21 cellular contexts compared by ENCODE assay signal in the genomic region with DNA sequence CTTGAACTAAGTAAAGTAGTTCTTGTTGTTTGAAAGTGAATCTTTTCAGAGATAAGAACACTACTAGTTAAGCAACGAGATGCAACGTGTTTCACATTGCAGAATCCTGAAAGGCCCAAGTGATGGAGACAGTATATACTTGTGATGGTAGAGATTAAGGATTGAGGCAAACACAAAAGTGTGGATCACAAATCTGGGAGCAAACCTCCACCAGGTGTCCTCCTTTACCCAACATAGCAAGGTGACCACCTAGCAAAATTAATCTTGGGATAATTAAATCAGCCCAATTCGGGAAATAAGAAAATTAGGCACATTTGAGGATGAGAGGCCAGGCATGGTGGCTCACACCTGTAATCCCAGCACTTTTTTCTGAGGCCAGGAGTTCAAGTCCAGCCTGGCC.
DNase-seq lines count a peak whose midpoint lies in the region; FAIRE-seq and TF ChIP-seq lines count a peak whose summit lies in the region.
"Had no signal": no experiment of that assay in that cellular context is flagged by ENCODE, and none has a peak within 500 bp of the region (broad histone marks: within the 10 kb centered on the region; RNA-seq: fewer than 3 reads in every experiment).

No MANE protein-coding gene starts in this region.

- FAIRE-seq in RCC 7860 (lab: Jason Lieb, UNC) (no peak), GM19239 (lab: Jason Lieb, UNC) (no peak)
- FAIRE-seq: GM12892, K562, small intestine had no signal

- no peak overlapping the region for H3K27ac ChIP-seq in caudate nucleus (ENCODE audit: low read depth, low read length)
- H3K27ac ChIP-seq: ascending aorta had no signal

- H3K4me3 ChIP-seq in epithelial cell of proximal tubule (ENCODE audit: low read depth, low read length), result no peak overlapping the region
- H3K4me3 ChIP-seq: ascending aorta, K562 had no signal

- DNase-seq in AG09319 (ENCODE audit: extremely low read depth, low read depth) (no peak), D341Med (ENCODE audit: low spot score) (peak; percentile 20), NCI-H69 (lab: John Stamatoyannopoulos, UW) (peak; percentile 34), epithelial cell of proximal tubule (ENCODE audit: low read depth) (no peak), RCC 7860 (ENCODE audit: low spot score) (no peak), GM19239 (ENCODE audit: insufficient read length, low spot score) (no peak), T-helper 9 cell (no peak), caudate nucleus (lab: John Stamatoyannopoulos, UW) (no peak)
- DNase-seq: activated CD4-positive, alpha-beta T cell treated with anti-CD3 and anti-CD28 coated beads for 48 hours; activated CD8-positive, alpha-beta memory T cell treated with anti-CD3 and anti-CD28 coated beads, Interleukin-2, amount 50 U/mL, for 48 hours; activated naive CD4-positive, alpha-beta T cell; CD4-positive, CD25-positive, alpha-beta regulatory T cell; hippocampal formation; left colon; NCI-H1694 treated with DMSO at 0.1 percent for 48 hours; small intestine; T1000; trophoblast cell had no signal

- TF ChIP-seq CTCF in AG09319 (IDR thresholded peaks at IDR 0.05; ENCODE audit: low read depth, low read length) (0 out of 2 replicates have a peak, but pooled peaks have one; percentile 0), epithelial cell of proximal tubule (conservative IDR thresholded peaks at IDR 0.05; ENCODE audit: low read depth, low read length) (peak; percentile 42)

Comparison
In these comparisons a context has a peak if more than half of its experiments do, and no peak if none do; other contexts are left out.
1. DNase-seq: peak in D341Med (single experiment) and NCI-H69 (single experiment); none in AG09319 (single experiment), epithelial cell of proximal tubule (single experiment), RCC 7860 (single experiment), GM19239 (single experiment), T-helper 9 cell (single experiment) and caudate nucleus (0 of 61).